ENCODE assay signal across 1 cellular context in genomic region chr2:42048318-42049251, GRCh38.
A peak's percentile ranks its signal among the peaks of the same experiment; 100 is the strongest.
TF ChIP-seq lines count a peak whose summit lies in the region.

No MANE protein-coding gene starts in this region.

TF ChIP-seq in HEK293, 187 proteins besides CTCF, POLR2A, EP300 and RAD21 (continued from another document and continues in another):
- TF ChIP-seq PRDM6 (tag by site-specific recombination; IDR thresholded peaks at IDR 0.05) (no peak), ZNF530 (tag by site-specific recombination; IDR thresholded peaks at IDR 0.05; ENCODE audit: low read depth) (no peak), ZBTB26 (tag by site-specific recombination; optimal IDR thresholded peaks at IDR 0.05) (peak; percentile 58), ZNF701 (tag by site-specific recombination; IDR thresholded peaks at IDR 0.05) (no peak), ZNF148 (tag by site-specific recombination; IDR thresholded peaks at IDR 0.05; ENCODE audit: borderline replicate concordance) (no peak), ZBTB48 (tag by site-specific recombination; IDR thresholded peaks at IDR 0.05) (no peak), ZNF513 (tag by site-specific recombination; IDR thresholded peaks at IDR 0.05) (no peak), ZNF670 (tag by site-specific recombination; IDR thresholded peaks at IDR 0.05; ENCODE audit: low read depth) (no peak), ZNF302 (tag by site-specific recombination; IDR thresholded peaks at IDR 0.05; ENCODE audit: low read depth) (no peak), KLF17 (tag by site-specific recombination; IDR thresholded peaks at IDR 0.05) (no peak), SP3 (tag by site-specific recombination; IDR thresholded peaks at IDR 0.05) (no peak), OSR2 (tag by site-specific recombination; IDR thresholded peaks at IDR 0.05) (no peak), MEIS1 (CRISPR knock-in tag; IDR thresholded peaks at IDR 0.05; ENCODE audit: borderline replicate concordance) (no peak), ZNF704 (tag by site-specific recombination; IDR thresholded peaks at IDR 0.05) (no peak), ZNF830 (tag by site-specific recombination; IDR thresholded peaks at IDR 0.05; ENCODE audit: low read depth) (no peak), ZNF341 (tag by site-specific recombination; IDR thresholded peaks at IDR 0.05; ENCODE audit: low read depth) (0 out of 2 replicates have a peak, but pooled peaks have one; percentile 9), ZNF600 (tag by site-specific recombination; IDR thresholded peaks at IDR 0.05) (0 out of 2 replicates have a peak, but pooled peaks have one; percentile 19), ZNF707 (tag by site-specific recombination; IDR thresholded peaks at IDR 0.05) (no peak), TCF7L2 (IDR thresholded peaks at IDR 0.05; ENCODE audit: borderline replicate concordance, low read depth, low read length) (no peak), ZNF10 (tag by site-specific recombination; IDR thresholded peaks at IDR 0.05) (no peak), ZNF362 (tag by site-specific recombination; IDR thresholded peaks at IDR 0.05) (no peak), ZBTB6 (tag by site-specific recombination; IDR thresholded peaks at IDR 0.05) (no peak), AEBP2 (tag by site-specific recombination; IDR thresholded peaks at IDR 0.05; ENCODE audit: borderline replicate concordance) (no peak), ZNF521 (tag by site-specific recombination; IDR thresholded peaks at IDR 0.05) (no peak), ZNF621 (tag by site-specific recombination; IDR thresholded peaks at IDR 0.05) (no peak), ZNF239 (tag by site-specific recombination; IDR thresholded peaks at IDR 0.05) (no peak), ZNF292 (tag by site-specific recombination; IDR thresholded peaks at IDR 0.05; ENCODE audit: borderline replicate concordance, low read depth) (no peak), ZNF202 (tag by site-specific recombination; IDR thresholded peaks at IDR 0.05; ENCODE audit: borderline replicate concordance) (no peak), GLIS2 (tag by site-specific recombination; IDR thresholded peaks at IDR 0.05) (no peak), ZNF37A (tag by site-specific recombination; IDR thresholded peaks at IDR 0.05) (no peak), ZNF654 (tag by site-specific recombination; IDR thresholded peaks at IDR 0.05; ENCODE audit: low read depth) (no peak), IKZF3 (tag by site-specific recombination; IDR thresholded peaks at IDR 0.05) (no peak), ZNF624 (tag by site-specific recombination; IDR thresholded peaks at IDR 0.05) (no peak), SCRT2 (tag by site-specific recombination; IDR thresholded peaks at IDR 0.05) (no peak), ZNF558 (tag by site-specific recombination; IDR thresholded peaks at IDR 0.05) (no peak), PRDM10 (tag by site-specific recombination; IDR thresholded peaks at IDR 0.05) (0 out of 2 replicates have a peak, but pooled peaks have one; percentile 13), ZNF18 (tag by site-specific recombination; IDR thresholded peaks at IDR 0.05) (no peak), KLF7 (tag by site-specific recombination; IDR thresholded peaks at IDR 0.05; ENCODE audit: borderline replicate concordance) (no peak), ZNF555 (tag by site-specific recombination; conservative IDR thresholded peaks at IDR 0.05) (no peak), GLI2 (tag by site-specific recombination; IDR thresholded peaks at IDR 0.05; ENCODE audit: borderline replicate concordance, low read depth) (no peak), ZNF146 (tag by site-specific recombination; IDR thresholded peaks at IDR 0.05) (no peak), ZNF48 (tag by site-specific recombination; IDR thresholded peaks at IDR 0.05) (no peak), ZNF23 (tag by site-specific recombination; IDR thresholded peaks at IDR 0.05; ENCODE audit: borderline replicate concordance) (no peak), ZNF184 (tag by site-specific recombination; IDR thresholded peaks at IDR 0.05) (no peak)
